In the genomic region with DNA sequence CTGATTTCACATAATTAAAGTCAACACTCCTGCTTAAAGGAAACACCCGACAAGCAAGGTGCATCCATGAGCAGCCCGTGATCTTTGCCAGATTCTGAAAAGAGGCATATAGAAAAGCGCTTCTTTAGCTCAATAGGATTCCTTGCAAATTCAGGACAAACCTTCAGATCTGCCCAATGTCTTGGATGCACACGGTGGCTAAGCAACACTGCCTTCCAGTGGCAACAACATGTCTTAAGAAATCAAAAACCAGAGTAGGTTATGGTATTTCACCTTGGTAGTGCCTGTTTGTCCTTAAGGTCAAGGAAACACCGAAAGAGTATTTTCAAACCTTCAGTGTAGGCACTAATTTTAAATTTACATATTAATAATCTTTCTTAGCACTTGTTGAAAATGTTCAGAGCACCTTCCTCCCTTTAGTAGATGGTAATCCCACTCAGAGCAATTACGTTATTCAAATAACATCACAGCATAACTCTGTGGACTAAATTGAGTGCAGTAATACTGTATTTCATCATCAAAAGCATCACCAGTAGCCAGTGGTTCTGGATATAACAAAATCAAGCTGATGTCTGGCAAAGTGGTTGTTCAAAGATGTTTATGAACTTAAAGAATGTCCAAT, we compare ENCODE assay signal across 9 cellular contexts. TPM values are rescaled to one million over a fixed set of nuclear protein-coding genes. Genes with fewer than 3 reads are reported as not detected.
A peak's percentile ranks its signal among the peaks of the same experiment; 100 is the strongest.
DNase-seq lines count a peak whose midpoint lies in the region; ATAC-seq, FAIRE-seq and TF ChIP-seq lines count a peak whose summit lies in the region.
"Had no signal": no experiment of that assay in that cellular context is flagged by ENCODE, and none has a peak within 500 bp of the region (broad histone marks: within the 10 kb centered on the region; RNA-seq: fewer than 3 reads in every experiment).

No MANE protein-coding gene starts in this region.

- DNase-seq in DMS79 treated with DMSO at 0.1 percent for 48 hours (lab: John Stamatoyannopoulos, UW) (peak; percentile 77), LNCaP clone FGC (ENCODE audit: low read depth) (no peak), bronchial epithelial cell (ENCODE audit: low read depth) (peak; percentile 61), myocyte (ENCODE audit: low read depth) (peak; percentile 40), DMS53 treated with DMSO at 0.1 percent for 48 hours (lab: John Stamatoyannopoulos, UW; ENCODE audit: unreplicated experiment) (no peak)
- DNase-seq: activated gamma-delta T cell had no signal

- no peaks in the 10 kb centered on the region for H3K36me3 ChIP-seq in bronchial epithelial cell (ENCODE audit: control insufficient read depth, insufficient read depth, low read length)

- H3K4me3 ChIP-seq in LNCaP clone FGC (ENCODE audit: low read depth, low read length): no peak overlapping the region
- H3K4me3 ChIP-seq in bronchial epithelial cell (ENCODE audit: low read depth, low read length): no peak overlapping the region

- H3K27me3 ChIP-seq in bronchial epithelial cell (ENCODE audit: control insufficient read depth, insufficient read depth, low read length): no peaks in the 10 kb centered on the region

- no peak for ATAC-seq in GM18870 (IDR thresholded peaks at IDR 0.05; ENCODE audit: unreplicated experiment)
- no peak for ATAC-seq in HG02798 (IDR thresholded peaks at IDR 0.05; ENCODE audit: poor library complexity, unreplicated experiment)
- ATAC-seq in GM19395 (IDR thresholded peaks at IDR 0.05; ENCODE audit: unreplicated experiment): no peak

- FAIRE-seq in bronchial epithelial cell (lab: Jason Lieb, UNC): no peak

- peak; percentile 95 for TF ChIP-seq CTCF in LNCaP clone FGC (IDR thresholded peaks at IDR 0.05; ENCODE audit: control insufficient read depth, extremely low read depth, insufficient read depth)
- TF ChIP-seq CTCF in bronchial epithelial cell (IDR thresholded peaks at IDR 0.05; ENCODE audit: insufficient read depth, low read length, severe bottlenecking): peak; percentile 59

RNA-seq across cellular contexts. Expression of a gene that starts 58.0 kb away (rescaled TPM):
- 3.7 and 15.4 TPM in 2 replicates for total RNA-seq in bronchial epithelial cell
- 3.5 and 5.0 TPM in 2 replicates for total RNA-seq in myocyte
- polyA plus RNA-seq in myocyte (2012): 3.4 TPM

Comparison
In these comparisons a context has a peak if more than half of its experiments do, and no peak if none do; other contexts are left out.
1. DNase-seq: peak in DMS79 treated with DMSO at 0.1 percent for 48 hours (single experiment), bronchial epithelial cell (single experiment) and myocyte (single experiment); none in LNCaP clone FGC (single experiment) and DMS53 treated with DMSO at 0.1 percent for 48 hours (single experiment).